8 cellular contexts compared by ENCODE assay signal in genomic region chr10:113853577-113854018, GRCh38. TPM values are rescaled to one million over a fixed set of nuclear protein-coding genes. Genes with fewer than 3 reads are reported as not detected.
A peak's percentile ranks its signal among the peaks of the same experiment; 100 is the strongest.
DNase-seq lines count a peak whose midpoint lies in the region; ATAC-seq and TF ChIP-seq lines count a peak whose summit lies in the region.

No MANE protein-coding gene starts in this region.

- peak overlapping the region; percentile 81 for H3K27ac ChIP-seq in thymus (ENCODE audit: low read depth)

- peak overlapping the region; percentile 81 for H3K4me3 ChIP-seq in astrocyte of the cerebellum (ENCODE audit: low read depth, low read length)
- peak overlapping the region; percentile 79 for H3K4me3 ChIP-seq in thymus (ENCODE audit: low read length)

- H3K36me3 ChIP-seq in thymus (ENCODE audit: control insufficient read depth, insufficient read depth): no peaks in the 10 kb centered on the region

- ATAC-seq in Right ventricle myocardium inferior: peak; percentile 29
- peak; percentile 21 for ATAC-seq in left colon
- no peak for ATAC-seq in HG03457 (IDR thresholded peaks at IDR 0.05; ENCODE audit: unreplicated experiment)
- no peak for ATAC-seq in HG02678 (IDR thresholded peaks at IDR 0.05; ENCODE audit: unreplicated experiment)

- in situ Hi-C loops in astrocyte of the cerebellum (cut with HindIII; ENCODE audit: low sequenced_read_pairs): no loop called here

- intact Hi-C loops in Right ventricle myocardium inferior (cut with DNase I) (loop anchor here (2.0 to 5.0 kb wide), 4 partner anchors 56 to 247 kb away; partner anchors contain the start of gene ADRB1), cardiac septum (cut with DNase I) (loop anchor here (2.0 kb wide), 1 partner anchor 191 kb away; no protein-coding TSS in a partner anchor), left colon (cut with DNase I, micrococcal nuclease) (no loop called here)

- peaks cover 7% of the 10 kb centered on the region for H3K4me1 ChIP-seq in thymus (ENCODE audit: control insufficient read depth, insufficient read depth, low read length)

- H3K9me3 ChIP-seq in thymus (ENCODE audit: control insufficient read depth): no peaks in the 10 kb centered on the region

- 33% methylated on average over 10 of the region's 10 CpGs for WGBS in thymus

- H3K27me3 ChIP-seq in thymus (ENCODE audit: control insufficient read depth, insufficient read depth): no peaks in the 10 kb centered on the region

- no peak for TF ChIP-seq CTCF in astrocyte of the cerebellum (IDR thresholded peaks at IDR 0.05; ENCODE audit: low read depth, low read length, missing control alignments)

- DNase-seq in Right ventricle myocardium inferior (ENCODE audit: missing footprints) (no peak), cardiac septum (ENCODE audit: low spot score) (no peak), astrocyte of the cerebellum (ENCODE audit: low read depth) (no peak), left colon (peak in 1 of 2 donors; percentile 21), superior temporal gyrus (ENCODE audit: extremely low spot score) (no peak)

RNA-seq across cellular contexts. Expression of gene DCLRE1A, which starts 0.3 kb away (rescaled TPM):
- total RNA-seq in Right ventricle myocardium inferior: 6.8 TPM
- total RNA-seq in cardiac septum: 5.4 TPM
- 1 to 10 TPM; 3.7 to 4.9 TPM for total RNA-seq in left colon
- polyA plus RNA-seq in thymus: 5.4 TPM

RNA-seq across cellular contexts. Expression of gene NHLRC2, which starts 0.9 kb away (rescaled TPM):
- 60.6 TPM for total RNA-seq in Right ventricle myocardium inferior
- 58.4 TPM for total RNA-seq in cardiac septum
- total RNA-seq in left colon: 10 to 100 TPM; 33.0 to 36.5 TPM
- 7.6 TPM for polyA plus RNA-seq in thymus

Comparison
In these comparisons a context has a peak if more than half of its experiments do, and no peak if none do; other contexts are left out.
1. ATAC-seq: peak in Right ventricle myocardium inferior (single experiment) and left colon (single experiment); none in HG03457 (single experiment) and HG02678 (single experiment).
2. intact Hi-C loops: an anchor here in Right ventricle myocardium inferior (2.0 to 5.0 kb wide) and cardiac septum (2.0 kb wide); none called in left colon.